ENCODE assay signal across 17 cellular contexts in the genomic region with DNA sequence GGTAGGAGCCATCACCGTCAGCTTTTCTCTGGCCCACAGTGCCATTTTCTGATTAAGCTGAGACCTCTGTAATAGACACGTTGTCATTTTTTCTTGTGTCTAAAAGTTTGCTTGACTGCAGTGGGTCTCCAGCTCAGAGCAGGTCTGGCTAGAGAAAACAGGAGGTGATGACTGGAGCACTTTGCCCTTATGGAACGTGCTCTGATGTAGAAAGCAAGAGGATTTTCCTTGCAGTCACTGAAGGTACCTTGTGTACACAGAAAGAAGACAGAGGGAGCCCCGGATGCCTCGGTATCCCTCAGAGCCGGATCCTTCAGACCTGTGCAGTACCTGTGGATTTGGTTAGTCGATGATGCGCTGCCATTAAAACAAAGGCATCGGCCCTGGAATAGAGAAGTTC.
DNase-seq lines count a peak whose midpoint lies in the region; ATAC-seq and TF ChIP-seq lines count a peak whose summit lies in the region.
"Had no signal": no experiment of that assay in that cellular context is flagged by ENCODE, and none has a peak within 500 bp of the region (broad histone marks: within the 10 kb centered on the region; RNA-seq: fewer than 3 reads in every experiment).

No MANE protein-coding gene starts in this region.

- H3K27ac ChIP-seq in right atrium auricular region, result peak overlapping the region; percentile 85 to 90
- H3K27ac ChIP-seq in colonic mucosa, result peak overlapping the region; percentile 24
- H3K27ac ChIP-seq: BLaER1 treated with 17β-estradiol and CSF1 and Interleukin-3, amounts not matched to agents 10 nM and 100 nM had no signal

- intact Hi-C loops in Right ventricle myocardium inferior (cut with DNase I), result no loop called here
- intact Hi-C loops in colonic mucosa (cut with DNase I), result no loop called here

- no peak overlapping the region for H3K4me3 ChIP-seq in right atrium auricular region
- H3K4me3 ChIP-seq in colonic mucosa, result no peak overlapping the region
- peak overlapping the region; percentile 35 for H3K4me3 ChIP-seq in mucosa of stomach (ENCODE audit: low read length)
- H3K4me3 ChIP-seq: BLaER1 treated with 17β-estradiol and CSF1 and Interleukin-3, amounts not matched to agents 10 nM and 100 nM had no signal

- H3K36me3 ChIP-seq in right atrium auricular region, result no peaks in the 10 kb centered on the region
- H3K36me3 ChIP-seq in colonic mucosa, result no peaks in the 10 kb centered on the region
- H3K36me3 ChIP-seq in mucosa of stomach (ENCODE audit: control insufficient read depth, insufficient read depth, low read length), result no peaks in the 10 kb centered on the region

- ATAC-seq in Right ventricle myocardium inferior (no peak), GM18498 (IDR thresholded peaks at IDR 0.05; ENCODE audit: unreplicated experiment) (no peak)
- no peak for ATAC-seq in activated CD4-positive, CD25-positive, alpha-beta regulatory T cell treated with anti-CD3 and anti-CD28 coated beads, Interleukin-2, amount 50 U/mL, for 24 hours

- TF ChIP-seq CTCF in right atrium auricular region (IDR thresholded peaks at IDR 0.05) (no peak), colonic mucosa (IDR thresholded peaks at IDR 0.05) (no peak)

- H3K27me3 ChIP-seq in right atrium auricular region, result no peaks in the 10 kb centered on the region
- no peaks in the 10 kb centered on the region for H3K27me3 ChIP-seq in colonic mucosa
- H3K27me3 ChIP-seq in mucosa of stomach (ENCODE audit: control insufficient read depth, insufficient read depth, low read length), result no peaks in the 10 kb centered on the region
- H3K27me3 ChIP-seq: BLaER1 treated with 17β-estradiol and CSF1 and Interleukin-3, amounts not matched to agents 10 nM and 100 nM had no signal

- H3K9ac ChIP-seq in colonic mucosa (ENCODE audit: low read depth in 2 of 2, low read length in 2 of 2), result peak overlapping the region in 1 of 2 donors; percentile 64
- H3K9ac ChIP-seq in mucosa of stomach (ENCODE audit: low read length), result peak overlapping the region; percentile 36
- H3K9ac ChIP-seq: BLaER1 treated with 17β-estradiol and CSF1 and Interleukin-3, amounts not matched to agents 10 nM and 100 nM had no signal

- peaks cover 0 to 89% of the 10 kb centered on the region in 2 donors for H3K4me1 ChIP-seq in right atrium auricular region
- H3K4me1 ChIP-seq in colonic mucosa, result peaks cover 7% of the 10 kb centered on the region
- H3K4me1 ChIP-seq in mucosa of stomach (ENCODE audit: control insufficient read depth, insufficient read depth, low read length), result peaks cover 63% of the 10 kb centered on the region

- H3K9me3 ChIP-seq in right atrium auricular region, result no peaks in the 10 kb centered on the region
- no peaks in the 10 kb centered on the region for H3K9me3 ChIP-seq in colonic mucosa
- H3K9me3 ChIP-seq in mucosa of stomach (ENCODE audit: control insufficient read depth, low read length), result no peaks in the 10 kb centered on the region

- DNase-seq in right atrium auricular region (ENCODE audit: low spot score), result no peak
- DNase-seq in Right ventricle myocardium inferior (ENCODE audit: missing footprints), result no peak
- no peak for DNase-seq in colonic mucosa
- no peak for DNase-seq in HUDEP-2 (lab: John Stamatoyannopoulos, UW; ENCODE audit: unreplicated experiment in 76 of 76)
- DNase-seq in activated T-cell treated with anti-CD3 and anti-CD28 coated beads, Interleukin-2, amount 50 U/mL, for 1 hour, result no peak
- DNase-seq: GOT3, KBM-7, MV-4-11, NCI-H1417 treated with DMSO at 0.1 percent for 48 hours, NCI-H2029 treated with DMSO at 0.1 percent for 48 hours, NCI-H2171 treated with DMSO at 0.1 percent for 48 hours, NCI-H82, SHP77 treated with DMSO at 0.1 percent for 48 hours had no signal
